ENCODE assay signal across 8 cellular contexts in genomic region chr1:148263128-148263905, GRCh38.
DNase-seq lines count a peak whose midpoint lies in the region; ATAC-seq and TF ChIP-seq lines count a peak whose summit lies in the region.

No MANE protein-coding gene starts in this region.

- TF ChIP-seq POLR2A in transverse colon (IDR thresholded peaks at IDR 0.05): peak; percentile 95

- no peak for TF ChIP-seq EP300 in transverse colon (IDR thresholded peaks at IDR 0.05; ENCODE audit: low read depth)

- CTCF ChIA-PET in activated naive CD4-positive, alpha-beta T cell treated with anti-CD3 and anti-CD28 coated beads for 36 hours (lab: Charles Lee): interaction anchor here (0.7 to 1.1 kb wide), 2 partner anchors 71 to 99 kb away, joined by 3 to 4 read pairs; no protein-coding TSS in a partner anchor

- H3K4me3 ChIP-seq in transverse colon: peak overlapping the region; percentile 31 to 55 (median 42)

- peaks cover 0 to 6% (median 3%) of the 10 kb centered on the region in 4 donors for H3K4me1 ChIP-seq in transverse colon

- peaks cover 14% of the 10 kb centered on the region for H3K4me1 Mint-ChIP-seq in activated naive CD4-positive, alpha-beta T cell treated with anti-CD3 and anti-CD28 coated beads for 36 hours (ENCODE audit: low read depth)
- H3K4me1 Mint-ChIP-seq in glutamatergic neuron (ENCODE audit: low read depth, unreplicated experiment) (peaks cover 9% of the 10 kb centered on the region), osteocyte (ENCODE audit: unreplicated experiment) (peaks cover 13% of the 10 kb centered on the region)

- peaks cover 11% of the 10 kb centered on the region for H3K27me3 ChIP-seq in transverse colon

- TF ChIP-seq CTCF in 22Rv1 (IDR thresholded peaks at IDR 0.05) (no peak), glutamatergic neuron (IDR thresholded peaks at IDR 0.05; ENCODE audit: partially characterized antibody, unreplicated experiment) (no peak), osteocyte (IDR thresholded peaks at IDR 0.05) (no peak), transverse colon (IDR thresholded peaks at IDR 0.05) (no peak)

- H3K4me3 Mint-ChIP-seq in activated naive CD4-positive, alpha-beta T cell treated with anti-CD3 and anti-CD28 coated beads for 36 hours: peak overlapping the region; percentile 84
- peak overlapping the region; percentile 93 for H3K4me3 Mint-ChIP-seq in glutamatergic neuron (ENCODE audit: unreplicated experiment)
- peak overlapping the region; percentile 81 for H3K4me3 Mint-ChIP-seq in osteocyte (ENCODE audit: unreplicated experiment)

- H3K36me3 ChIP-seq in transverse colon: no peaks in the 10 kb centered on the region

- ATAC-seq in GM18520 (IDR thresholded peaks at IDR 0.05; ENCODE audit: unreplicated experiment): peak; percentile 73
- ATAC-seq in HG03439 (IDR thresholded peaks at IDR 0.05; ENCODE audit: unreplicated experiment): peak; percentile 82

- in situ Hi-C loops in transverse colon (cut with MboI; ENCODE audit: low pct_ligation_motif_present in 1 of 4, low pct_unique_long_range_greater_than_20kb in 1 of 4, low sequenced_read_pairs in 3 of 4): no loop called here

- H3K36me3 Mint-ChIP-seq in activated naive CD4-positive, alpha-beta T cell treated with anti-CD3 and anti-CD28 coated beads for 36 hours (ENCODE audit: low read depth): peaks cover 3% of the 10 kb centered on the region
- H3K36me3 Mint-ChIP-seq in glutamatergic neuron (ENCODE audit: unreplicated experiment) (no peaks in the 10 kb centered on the region), osteocyte (ENCODE audit: unreplicated experiment) (no peaks in the 10 kb centered on the region)

- H3K9me3 ChIP-seq in transverse colon: no peaks in the 10 kb centered on the region

- WGBS in transverse colon (ENCODE audit: low coverage in 1 of 2), 2 donors: 0 to 2% methylated on average over 13 to 43 of the region's 43 CpGs

- DNase-seq in RKO (ENCODE audit: low spot score) (peak; percentile 78), glutamatergic neuron (peak; percentile 56), osteocyte (ENCODE audit: extremely low spot score, unreplicated experiment) (no peak), transverse colon (peak; percentile 80)
- peak; percentile 89 for DNase-seq in activated naive CD4-positive, alpha-beta T cell treated with anti-CD3 and anti-CD28 coated beads for 36 hours

- H3K27ac ChIP-seq in 22Rv1: peak overlapping the region; percentile 100
- H3K27ac ChIP-seq in transverse colon: peak overlapping the region; percentile 57 to 78 (median 65)

- intact Hi-C loops in activated naive CD4-positive, alpha-beta T cell treated with anti-CD3 and anti-CD28 coated beads for 36 hours (cut with micrococcal nuclease): loop anchor here (1.0 to 5.0 kb wide), 5 partner anchors 17 to 226 kb away; no protein-coding TSS in a partner anchor
- intact Hi-C loops in transverse colon (cut with DNase I; ENCODE audit: low total_unique reads): no loop called here

- peaks cover 3% of the 10 kb centered on the region for H3K27me3 Mint-ChIP-seq in activated naive CD4-positive, alpha-beta T cell treated with anti-CD3 and anti-CD28 coated beads for 36 hours (ENCODE audit: low read depth)
- H3K27me3 Mint-ChIP-seq in glutamatergic neuron (ENCODE audit: unreplicated experiment) (peaks cover 11% of the 10 kb centered on the region), osteocyte (ENCODE audit: unreplicated experiment) (peaks cover 60% of the 10 kb centered on the region)

- H3K27ac Mint-ChIP-seq in activated naive CD4-positive, alpha-beta T cell treated with anti-CD3 and anti-CD28 coated beads for 36 hours: peak overlapping the region; percentile 98
- peak overlapping the region; percentile 86 for H3K27ac Mint-ChIP-seq in glutamatergic neuron (ENCODE audit: unreplicated experiment)
- peak overlapping the region; percentile 33 for H3K27ac Mint-ChIP-seq in osteocyte (ENCODE audit: unreplicated experiment)

- no peaks in the 10 kb centered on the region for H3K9me3 Mint-ChIP-seq in activated naive CD4-positive, alpha-beta T cell treated with anti-CD3 and anti-CD28 coated beads for 36 hours
- peaks cover 6% of the 10 kb centered on the region for H3K9me3 Mint-ChIP-seq in glutamatergic neuron (ENCODE audit: unreplicated experiment)
- no peaks in the 10 kb centered on the region for H3K9me3 Mint-ChIP-seq in osteocyte (ENCODE audit: unreplicated experiment)

Comparison
In these comparisons a context has a peak if more than half of its experiments do, and no peak if none do; other contexts are left out.
1. H3K27ac Mint-ChIP-seq: peak in every context shown above with its lines; median percentile 98 in activated naive CD4-positive, alpha-beta T cell treated with anti-CD3 and anti-CD28 coated beads for 36 hours; 86 in glutamatergic neuron; 33 in osteocyte.